In genomic region chr14:50668008-50668851, GRCh38 we compare ENCODE assay signal across 8 cellular contexts. TPM values are rescaled to one million over a fixed set of nuclear protein-coding genes. Genes with fewer than 3 reads are reported as not detected.
DNase-seq lines count a peak whose midpoint lies in the region; ATAC-seq and TF ChIP-seq lines count a peak whose summit lies in the region.

TSS of gene SAV1 (minus strand) at chr14:50668306. CDS start at chr14:50667967, 339 bp downstream.

- H3K27ac Mint-ChIP-seq in naive thymus-derived CD8-positive, alpha-beta T cell, result peak within 1 kb of the TSS; percentile 80 to 92 (median 89)
- H3K27ac Mint-ChIP-seq in stimulated activated naive CD8-positive, alpha-beta T cell treated with anti-CD3 and anti-CD28 coated beads, Interleukin-15, amount 100 ng/mL, for 72 hours, result peak within 1 kb of the TSS in 1 of 2 donors; percentile 95

- peak within 1 kb of the TSS; percentile 91 for H3K4me2 ChIP-seq in PC-3 (ENCODE audit: low read length)

- peak within 1 kb of the TSS; percentile 90 for H2AFZ ChIP-seq in PC-3 (ENCODE audit: low read length)

- peak; percentile 93 for DNase-seq in DMS 273 (lab: John Stamatoyannopoulos, UW; ENCODE audit: unreplicated experiment)
- peak; percentile 88 for DNase-seq in PC-3
- DNase-seq in activated T-helper 1 cell treated with anti-CD3 and anti-CD28 coated beads, Interleukin-2, amount 50 U/mL, for 16 hours (ENCODE audit: low read depth in 1 of 2, low spot score in 1 of 2), result peak; percentile 4 to 27
- peak; percentile 83 for DNase-seq in fibroblast of mammary gland (ENCODE audit: low read depth)
- DNase-seq in naive thymus-derived CD8-positive, alpha-beta T cell, result peak; percentile 29 to 70 (median 42)
- DNase-seq in stimulated activated naive CD8-positive, alpha-beta T cell treated with anti-CD3 and anti-CD28 coated beads, Interleukin-15, amount 100 ng/mL, for 72 hours, result peak; percentile 63 to 65

- no peaks in the 10 kb centered on the region for H3K27me3 Mint-ChIP-seq in naive thymus-derived CD8-positive, alpha-beta T cell
- no peaks in the 10 kb centered on the region for H3K27me3 Mint-ChIP-seq in stimulated activated naive CD8-positive, alpha-beta T cell treated with anti-CD3 and anti-CD28 coated beads, Interleukin-15, amount 100 ng/mL, for 72 hours

- no peaks in the 10 kb centered on the region for H3K9me2 ChIP-seq in PC-3 (replicated peaks; ENCODE audit: low read length)

- ATAC-seq in GM21381 (IDR thresholded peaks at IDR 0.05; ENCODE audit: unreplicated experiment), result peak; percentile 55
- ATAC-seq in PC-3, result peak; percentile 77
- peak; percentile 43 to 78 for ATAC-seq in naive thymus-derived CD8-positive, alpha-beta T cell
- ATAC-seq in stimulated activated naive CD8-positive, alpha-beta T cell treated with anti-CD3 and anti-CD28 coated beads, Interleukin-15, amount 100 ng/mL, for 72 hours, result peak; percentile 83

- peak within 1 kb of the TSS; percentile 92 for H3K9ac ChIP-seq in HUES64 (ENCODE audit: low read depth, low read length)
- H3K9ac ChIP-seq in PC-3 (ENCODE audit: low read length), result peak within 1 kb of the TSS; percentile 88

- H3F3A ChIP-seq in PC-3 (ENCODE audit: low read length, unreplicated experiment), result no peaks in the 10 kb centered on the region

- H3K27ac ChIP-seq in HUES64 (ENCODE audit: low read depth, low read length) (peak within 1 kb of the TSS; percentile 94), PC-3 (ENCODE audit: low read length) (peak within 1 kb of the TSS; percentile 75)

- no peaks in the 10 kb centered on the region for H3K9me3 Mint-ChIP-seq in naive thymus-derived CD8-positive, alpha-beta T cell
- H3K9me3 Mint-ChIP-seq in stimulated activated naive CD8-positive, alpha-beta T cell treated with anti-CD3 and anti-CD28 coated beads, Interleukin-15, amount 100 ng/mL, for 72 hours, result no peaks in the 10 kb centered on the region

- no peaks in the 10 kb centered on the region for H3K9me3 ChIP-seq in HUES64 (ENCODE audit: insufficient read depth, low read depth, low read length)
- no peaks in the 10 kb centered on the region for H3K9me3 ChIP-seq in PC-3 (ENCODE audit: low read length)

- H3K79me2 ChIP-seq in PC-3 (ENCODE audit: low read length), result peaks cover 44% of the 10 kb centered on the region

- H4K20me1 ChIP-seq in PC-3 (ENCODE audit: low read length), result peaks cover 24% of the 10 kb centered on the region

- TF ChIP-seq CTCF in PC-3 (conservative IDR thresholded peaks at IDR 0.05; ENCODE audit: low read depth, low read length), result no peak
- TF ChIP-seq CTCF in fibroblast of mammary gland (conservative IDR thresholded peaks at IDR 0.05; ENCODE audit: control insufficient read depth, insufficient read depth, low read depth, low read length), result no peak

- intact Hi-C loops in PC-3 (cut with micrococcal nuclease), result loop anchor here (1.0 to 5.0 kb wide), 5 partner anchors 49 to 126 kb away; no protein-coding TSS in a partner anchor

- H3K27me3 ChIP-seq in HUES64 (ENCODE audit: insufficient read depth, low read length) (no peaks in the 10 kb centered on the region), PC-3 (ENCODE audit: low read length) (no peaks in the 10 kb centered on the region)

- peak within 1 kb of the TSS in 2 of 10 donors; percentile 89 to 92 for H3K4me3 Mint-ChIP-seq in naive thymus-derived CD8-positive, alpha-beta T cell
- H3K4me3 Mint-ChIP-seq in stimulated activated naive CD8-positive, alpha-beta T cell treated with anti-CD3 and anti-CD28 coated beads, Interleukin-15, amount 100 ng/mL, for 72 hours, result no peak within 1 kb of the TSS

- POLR2A ChIA-PET in PC-3 (lab: Charles Lee; ENCODE audit: unreplicated experiment), result interaction anchor here (0.5 to 1.4 kb wide), 12 partner anchors 9 to 163 kb away, joined by 3 to 9 read pairs (median 5); partner anchors contain the start of gene NIN
- POLR2A ChIA-PET in naive thymus-derived CD8-positive, alpha-beta T cell (lab: Charles Lee), result no interaction called here

- TSS peak; percentile 98 for BruUV-seq in PC-3 (replicated peaks; lab: Mats Ljungman, UMichigan)

- CTCF ChIA-PET in PC-3 (lab: Charles Lee), result interaction anchor here (1.0 to 1.1 kb wide), 2 partner anchors 9 to 68 kb away, joined by 3 to 7 read pairs; no protein-coding TSS in a partner anchor

- H3K36me3 ChIP-seq in HUES64 (ENCODE audit: insufficient read depth, low read length), result peaks cover 14% of the 10 kb centered on the region
- no peaks in the 10 kb centered on the region; the same call in none of the 2 replicates for H3K36me3 ChIP-seq in PC-3 (ENCODE audit: low read depth, low read length)

- H3K36me3 Mint-ChIP-seq in naive thymus-derived CD8-positive, alpha-beta T cell, result peaks cover 4 to 9% (median 6%) of the 10 kb centered on the region in 3 donors

- H3K4me3 ChIP-seq in HUES64 (ENCODE audit: low read length) (peak within 1 kb of the TSS; percentile 85), PC-3 (ENCODE audit: low read length) (peak within 1 kb of the TSS; percentile 95), fibroblast of mammary gland (ENCODE audit: control insufficient read depth, low read depth, low read length) (peak within 1 kb of the TSS; percentile 69)

- H3K4me1 ChIP-seq in HUES64 (ENCODE audit: insufficient read depth, low read length) (peaks cover 42% of the 10 kb centered on the region), PC-3 (ENCODE audit: insufficient read depth, low read length) (peaks cover 21% of the 10 kb centered on the region)

- under 1% methylated on average over 92 of the region's 92 CpGs for WGBS in HUES64

- peaks cover 12 to 25% (median 14%) of the 10 kb centered on the region in 4 donors for H3K4me1 Mint-ChIP-seq in naive thymus-derived CD8-positive, alpha-beta T cell
- peaks cover 9% of the 10 kb centered on the region for H3K4me1 Mint-ChIP-seq in stimulated activated naive CD8-positive, alpha-beta T cell treated with anti-CD3 and anti-CD28 coated beads, Interleukin-15, amount 100 ng/mL, for 72 hours

RNA-seq across cellular contexts. Expression of gene SAV1, which starts in this region (rescaled TPM):
- polyA plus RNA-seq in HUES64 (2013, experiment 1 of 2), result 43.6 TPM
- polyA plus RNA-seq in HUES64 (2013, experiment 2 of 2), result 44.2 TPM
- 66.2 and 87.1 TPM in 2 replicates for total RNA-seq in PC-3 (2014; rRNA removed)
- 10 to 100 TPM; 10.5 to 11.0 TPM for total RNA-seq in naive thymus-derived CD8-positive, alpha-beta T cell
- polyA plus RNA-seq in naive thymus-derived CD8-positive, alpha-beta T cell, result 1 to 10 TPM; 5.7 to 7.2 (median 5.8) TPM

Comparison
In these comparisons a context has a peak if more than half of its experiments do, and no peak if none do; other contexts are left out.
1. Peak in every context shown above with its lines: DNase-seq, ATAC-seq, H3K4me3 ChIP-seq and H3K27ac ChIP-seq.
2. DNase-seq: peak in every context shown above with its lines; median percentile 93 in DMS 273; 88 in PC-3; 83 in fibroblast of mammary gland; 64 in stimulated activated naive CD8-positive, alpha-beta T cell treated with anti-CD3 and anti-CD28 coated beads, Interleukin-15, amount 100 ng/mL, for 72 hours; 42 in naive thymus-derived CD8-positive, alpha-beta T cell; 16 in activated T-helper 1 cell treated with anti-CD3 and anti-CD28 coated beads, Interleukin-2, amount 50 U/mL, for 16 hours.